1 cellular context compared by ENCODE assay signal in the genomic region with DNA sequence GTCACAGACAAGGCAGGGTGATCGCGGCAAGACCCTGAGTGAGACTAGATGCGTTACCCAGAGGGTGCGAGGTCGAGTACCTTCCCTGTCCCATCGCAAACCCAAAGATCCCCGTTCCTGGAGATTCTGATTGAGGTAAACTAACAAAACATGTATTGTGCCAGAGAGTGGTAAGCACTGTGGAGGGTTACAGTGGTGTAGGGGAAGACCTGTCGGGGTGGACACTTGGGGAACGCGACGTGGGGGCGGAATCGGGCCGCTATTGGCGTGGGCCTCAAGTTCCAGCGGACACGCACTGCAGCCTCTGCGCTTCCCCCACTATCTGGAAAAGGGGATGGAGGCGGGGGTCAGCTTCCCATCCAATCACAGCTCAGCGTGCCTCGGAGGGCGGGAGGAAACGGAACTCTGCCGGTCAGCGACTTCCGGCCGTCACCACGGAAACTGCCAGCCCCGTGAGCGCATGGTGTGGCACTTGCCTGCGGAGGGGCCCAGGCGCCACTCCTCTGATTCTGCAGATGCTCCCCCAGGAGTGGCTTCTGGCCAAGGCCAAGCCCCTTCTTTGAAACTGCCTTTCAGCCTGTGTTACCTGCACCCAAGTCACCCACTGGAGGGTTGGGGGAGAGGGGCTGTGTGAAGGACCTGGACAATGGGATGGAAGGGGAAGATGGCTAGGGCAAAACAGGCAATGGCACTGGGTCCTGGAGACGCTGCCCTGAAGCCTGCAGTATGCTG.
A peak's percentile ranks its signal among the peaks of the same experiment; 100 is the strongest.
TF ChIP-seq lines count a peak whose summit lies in the region.

No MANE protein-coding gene starts in this region.

TF ChIP-seq in A549, 52 proteins besides CTCF, POLR2A, EP300 and RAD21 (continued from another document):
- TF ChIP-seq ZNF302 (CRISPR knock-in tag; IDR thresholded peaks at IDR 0.05) (no peak), RFX5 (IDR thresholded peaks at IDR 0.05) (peak; percentile 8; the same call in 1 of the 2 replicates), CHD2 (IDR thresholded peaks at IDR 0.05; ENCODE audit: low read length, partially characterized antibody) (peak; percentile 61), RARB (CRISPR knock-in tag; IDR thresholded peaks at IDR 0.05) (0 out of 2 replicates have a peak, but pooled peaks have one; percentile 31), BHLHE40 (IDR thresholded peaks at IDR 0.05; ENCODE audit: low read depth, low read length) (no peak), RNF2 (IDR thresholded peaks at IDR 0.05; ENCODE audit: borderline replicate concordance, low read depth) (no peak), RCOR1 (IDR thresholded peaks at IDR 0.05; ENCODE audit: low read depth, low read length) (no peak), ZC3H11A (IDR thresholded peaks at IDR 0.05) (no peak), SMC3 (IDR thresholded peaks at IDR 0.05) (no peak), HOXA7 (CRISPR knock-in tag; IDR thresholded peaks at IDR 0.05) (peak; percentile 86), ZFP36 (IDR thresholded peaks at IDR 0.05; ENCODE audit: borderline replicate concordance, partially characterized antibody) (no peak), CBX2 (IDR thresholded peaks at IDR 0.05; ENCODE audit: borderline replicate concordance, low read depth) (no peak), HEYL (CRISPR knock-in tag; IDR thresholded peaks at IDR 0.05) (no peak), KDM1A (IDR thresholded peaks at IDR 0.05; ENCODE audit: low read depth) (no peak), NPAS2 (CRISPR knock-in tag; IDR thresholded peaks at IDR 0.05; ENCODE audit: borderline replicate concordance) (no peak), JUNB (IDR thresholded peaks at IDR 0.05) (no peak), CEBPB (IDR thresholded peaks at IDR 0.05) (no peak), KDM5A (IDR thresholded peaks at IDR 0.05) (no peak), TP53 (CRISPR knock-in tag; IDR thresholded peaks at IDR 0.05) (peak; percentile 86; the same call in 1 of the 2 replicates), FOXS1 (CRISPR knock-in tag; IDR thresholded peaks at IDR 0.05) (no peak; the same call in 1 of the 2 replicates), EHF (CRISPR knock-in tag; IDR thresholded peaks at IDR 0.05) (peak; percentile 91), SREBF2 (IDR thresholded peaks at IDR 0.05) (no peak), HDAC2 (IDR thresholded peaks at IDR 0.05) (no peak; the same call in 1 of the 2 replicates), JUN (IDR thresholded peaks at IDR 0.05) (peak; percentile 75 to 77; a peak in 4 of 5 replicates), CBX8 (IDR thresholded peaks at IDR 0.05) (no peak), HOXB5 (CRISPR knock-in tag; IDR thresholded peaks at IDR 0.05) (peak; percentile 78), NR3C1 (IDR thresholded peaks at IDR 0.05) (no peak), GATA3 (IDR thresholded peaks at IDR 0.05; ENCODE audit: borderline replicate concordance) (peak; percentile 33; the same call in 1 of the 2 replicates), POLR2AphosphoS2 (conservative IDR thresholded peaks at IDR 0.05; ENCODE audit: low read length) (no peak), FOSB (CRISPR knock-in tag; IDR thresholded peaks at IDR 0.05) (peak; percentile 95), HOXB13 (CRISPR knock-in tag; IDR thresholded peaks at IDR 0.05; ENCODE audit: low read depth) (peak; percentile 75), NFE2L2 (conservative IDR thresholded peaks at IDR 0.05; ENCODE audit: low read length) (no peak), MAZ (IDR thresholded peaks at IDR 0.05; ENCODE audit: borderline replicate concordance, low read depth, low read length) (no peak; the same call in 1 of the 2 replicates), TFCP2L1 (CRISPR knock-in tag; IDR thresholded peaks at IDR 0.05) (no peak; the same call in none of the 2 replicates), EHMT2 (IDR thresholded peaks at IDR 0.05; ENCODE audit: low read depth) (no peak), PHF8 (IDR thresholded peaks at IDR 0.05; ENCODE audit: borderline replicate concordance, low read depth) (peak; percentile 86; the same call in 1 of the 2 replicates)
- TF ChIP-seq, protein P1, sequence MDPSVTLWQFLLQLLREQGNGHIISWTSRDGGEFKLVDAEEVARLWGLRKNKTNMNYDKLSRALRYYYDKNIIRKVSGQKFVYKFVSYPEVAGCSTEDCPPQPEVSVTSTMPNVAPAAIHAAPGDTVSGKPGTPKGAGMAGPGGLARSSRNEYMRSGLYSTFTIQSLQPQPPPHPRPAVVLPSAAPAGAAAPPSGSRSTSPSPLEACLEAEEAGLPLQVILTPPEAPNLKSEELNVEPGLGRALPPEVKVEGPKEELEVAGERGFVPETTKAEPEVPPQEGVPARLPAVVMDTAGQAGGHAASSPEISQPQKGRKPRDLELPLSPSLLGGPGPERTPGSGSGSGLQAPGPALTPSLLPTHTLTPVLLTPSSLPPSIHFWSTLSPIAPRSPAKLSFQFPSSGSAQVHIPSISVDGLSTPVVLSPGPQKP (IDR thresholded peaks at IDR 0.05; ENCODE audit: low read depth, low read length) = no peak; the same call in 1 of the 2 replicates
- TF ChIP-seq, protein P2, sequence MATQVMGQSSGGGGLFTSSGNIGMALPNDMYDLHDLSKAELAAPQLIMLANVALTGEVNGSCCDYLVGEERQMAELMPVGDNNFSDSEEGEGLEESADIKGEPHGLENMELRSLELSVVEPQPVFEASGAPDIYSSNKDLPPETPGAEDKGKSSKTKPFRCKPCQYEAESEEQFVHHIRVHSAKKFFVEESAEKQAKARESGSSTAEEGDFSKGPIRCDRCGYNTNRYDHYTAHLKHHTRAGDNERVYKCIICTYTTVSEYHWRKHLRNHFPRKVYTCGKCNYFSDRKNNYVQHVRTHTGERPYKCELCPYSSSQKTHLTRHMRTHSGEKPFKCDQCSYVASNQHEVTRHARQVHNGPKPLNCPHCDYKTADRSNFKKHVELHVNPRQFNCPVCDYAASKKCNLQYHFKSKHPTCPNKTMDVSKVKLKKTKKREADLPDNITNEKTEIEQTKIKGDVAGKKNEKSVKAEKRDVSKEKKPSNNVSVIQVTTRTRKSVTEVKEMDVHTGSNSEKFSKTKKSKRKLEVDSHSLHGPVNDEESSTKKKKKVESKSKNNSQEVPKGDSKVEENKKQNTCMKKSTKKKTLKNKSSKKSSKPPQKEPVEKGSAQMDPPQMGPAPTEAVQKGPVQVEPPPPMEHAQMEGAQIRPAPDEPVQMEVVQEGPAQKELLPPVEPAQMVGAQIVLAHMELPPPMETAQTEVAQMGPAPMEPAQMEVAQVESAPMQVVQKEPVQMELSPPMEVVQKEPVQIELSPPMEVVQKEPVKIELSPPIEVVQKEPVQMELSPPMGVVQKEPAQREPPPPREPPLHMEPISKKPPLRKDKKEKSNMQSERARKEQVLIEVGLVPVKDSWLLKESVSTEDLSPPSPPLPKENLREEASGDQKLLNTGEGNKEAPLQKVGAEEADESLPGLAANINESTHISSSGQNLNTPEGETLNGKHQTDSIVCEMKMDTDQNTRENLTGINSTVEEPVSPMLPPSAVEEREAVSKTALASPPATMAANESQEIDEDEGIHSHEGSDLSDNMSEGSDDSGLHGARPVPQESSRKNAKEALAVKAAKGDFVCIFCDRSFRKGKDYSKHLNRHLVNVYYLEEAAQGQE (IDR thresholded peaks at IDR 0.05) = peak; percentile 50
- TF ChIP-seq, protein P3, sequence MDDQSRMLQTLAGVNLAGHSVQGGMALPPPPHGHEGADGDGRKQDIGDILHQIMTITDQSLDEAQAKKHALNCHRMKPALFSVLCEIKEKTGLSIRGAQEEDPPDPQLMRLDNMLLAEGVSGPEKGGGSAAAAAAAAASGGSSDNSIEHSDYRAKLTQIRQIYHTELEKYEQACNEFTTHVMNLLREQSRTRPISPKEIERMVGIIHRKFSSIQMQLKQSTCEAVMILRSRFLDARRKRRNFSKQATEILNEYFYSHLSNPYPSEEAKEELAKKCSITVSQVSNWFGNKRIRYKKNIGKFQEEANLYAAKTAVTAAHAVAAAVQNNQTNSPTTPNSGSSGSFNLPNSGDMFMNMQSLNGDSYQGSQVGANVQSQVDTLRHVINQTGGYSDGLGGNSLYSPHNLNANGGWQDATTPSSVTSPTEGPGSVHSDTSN (IDR thresholded peaks at IDR 0.05) = peak; percentile 49
- TF ChIP-seq, protein P4, sequence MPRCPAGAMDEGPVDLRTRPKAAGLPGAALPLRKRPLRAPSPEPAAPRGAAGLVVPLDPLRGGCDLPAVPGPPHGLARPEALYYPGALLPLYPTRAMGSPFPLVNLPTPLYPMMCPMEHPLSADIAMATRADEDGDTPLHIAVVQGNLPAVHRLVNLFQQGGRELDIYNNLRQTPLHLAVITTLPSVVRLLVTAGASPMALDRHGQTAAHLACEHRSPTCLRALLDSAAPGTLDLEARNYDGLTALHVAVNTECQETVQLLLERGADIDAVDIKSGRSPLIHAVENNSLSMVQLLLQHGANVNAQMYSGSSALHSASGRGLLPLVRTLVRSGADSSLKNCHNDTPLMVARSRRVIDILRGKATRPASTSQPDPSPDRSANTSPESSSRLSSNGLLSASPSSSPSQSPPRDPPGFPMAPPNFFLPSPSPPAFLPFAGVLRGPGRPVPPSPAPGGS (IDR thresholded peaks at IDR 0.05) = peak; percentile 82; the same call in 2 of the 3 replicates
- TF ChIP-seq, protein P5, sequence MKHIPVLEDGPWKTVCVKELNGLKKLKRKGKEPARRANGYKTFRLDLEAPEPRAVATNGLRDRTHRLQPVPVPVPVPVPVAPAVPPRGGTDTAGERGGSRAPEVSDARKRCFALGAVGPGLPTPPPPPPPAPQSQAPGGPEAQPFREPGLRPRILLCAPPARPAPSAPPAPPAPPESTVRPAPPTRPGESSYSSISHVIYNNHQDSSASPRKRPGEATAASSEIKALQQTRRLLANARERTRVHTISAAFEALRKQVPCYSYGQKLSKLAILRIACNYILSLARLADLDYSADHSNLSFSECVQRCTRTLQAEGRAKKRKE (CRISPR knock-in tag; IDR thresholded peaks at IDR 0.05; ENCODE audit: low read depth) = peak; percentile 39; the same call in 1 of the 2 replicates
- TF ChIP-seq, protein P6, sequence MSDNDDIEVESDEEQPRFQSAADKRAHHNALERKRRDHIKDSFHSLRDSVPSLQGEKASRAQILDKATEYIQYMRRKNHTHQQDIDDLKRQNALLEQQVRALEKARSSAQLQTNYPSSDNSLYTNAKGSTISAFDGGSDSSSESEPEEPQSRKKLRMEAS (IDR thresholded peaks at IDR 0.05) = peak; percentile 99; the same call in 1 of the 2 replicates
- TF ChIP-seq, protein P7, sequence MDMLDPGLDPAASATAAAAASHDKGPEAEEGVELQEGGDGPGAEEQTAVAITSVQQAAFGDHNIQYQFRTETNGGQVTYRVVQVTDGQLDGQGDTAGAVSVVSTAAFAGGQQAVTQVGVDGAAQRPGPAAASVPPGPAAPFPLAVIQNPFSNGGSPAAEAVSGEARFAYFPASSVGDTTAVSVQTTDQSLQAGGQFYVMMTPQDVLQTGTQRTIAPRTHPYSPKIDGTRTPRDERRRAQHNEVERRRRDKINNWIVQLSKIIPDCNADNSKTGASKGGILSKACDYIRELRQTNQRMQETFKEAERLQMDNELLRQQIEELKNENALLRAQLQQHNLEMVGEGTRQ (IDR thresholded peaks at IDR 0.05) = peak; percentile 17; the same call in 1 of the 2 replicates
- TF ChIP-seq, protein P8, sequence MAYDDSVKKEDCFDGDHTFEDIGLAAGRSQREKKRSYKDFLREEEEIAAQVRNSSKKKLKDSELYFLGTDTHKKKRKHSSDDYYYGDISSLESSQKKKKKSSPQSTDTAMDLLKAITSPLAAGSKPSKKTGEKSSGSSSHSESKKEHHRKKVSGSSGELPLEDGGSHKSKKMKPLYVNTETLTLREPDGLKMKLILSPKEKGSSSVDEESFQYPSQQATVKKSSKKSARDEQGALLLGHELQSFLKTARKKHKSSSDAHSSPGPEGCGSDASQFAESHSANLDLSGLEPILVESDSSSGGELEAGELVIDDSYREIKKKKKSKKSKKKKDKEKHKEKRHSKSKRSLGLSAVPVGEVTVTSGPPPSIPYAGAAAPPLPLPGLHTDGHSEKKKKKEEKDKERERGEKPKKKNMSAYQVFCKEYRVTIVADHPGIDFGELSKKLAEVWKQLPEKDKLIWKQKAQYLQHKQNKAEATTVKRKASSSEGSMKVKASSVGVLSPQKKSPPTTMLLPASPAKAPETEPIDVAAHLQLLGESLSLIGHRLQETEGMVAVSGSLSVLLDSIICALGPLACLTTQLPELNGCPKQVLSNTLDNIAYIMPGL (CRISPR knock-in tag; IDR thresholded peaks at IDR 0.05; ENCODE audit: borderline replicate concordance) = 0 out of 2 replicates have a peak, but pooled peaks have one; percentile 16
- TF ChIP-seq, protein P9, sequence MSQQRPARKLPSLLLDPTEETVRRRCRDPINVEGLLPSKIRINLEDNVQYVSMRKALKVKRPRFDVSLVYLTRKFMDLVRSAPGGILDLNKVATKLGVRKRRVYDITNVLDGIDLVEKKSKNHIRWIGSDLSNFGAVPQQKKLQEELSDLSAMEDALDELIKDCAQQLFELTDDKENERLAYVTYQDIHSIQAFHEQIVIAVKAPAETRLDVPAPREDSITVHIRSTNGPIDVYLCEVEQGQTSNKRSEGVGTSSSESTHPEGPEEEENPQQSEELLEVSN (IDR thresholded peaks at IDR 0.05; ENCODE audit: borderline replicate concordance, low read depth) = peak; percentile 100
TF ChIP-seq in A549: peak in this region for 22.
